ENCODE assay signal across 19 cellular contexts in the genomic region with DNA sequence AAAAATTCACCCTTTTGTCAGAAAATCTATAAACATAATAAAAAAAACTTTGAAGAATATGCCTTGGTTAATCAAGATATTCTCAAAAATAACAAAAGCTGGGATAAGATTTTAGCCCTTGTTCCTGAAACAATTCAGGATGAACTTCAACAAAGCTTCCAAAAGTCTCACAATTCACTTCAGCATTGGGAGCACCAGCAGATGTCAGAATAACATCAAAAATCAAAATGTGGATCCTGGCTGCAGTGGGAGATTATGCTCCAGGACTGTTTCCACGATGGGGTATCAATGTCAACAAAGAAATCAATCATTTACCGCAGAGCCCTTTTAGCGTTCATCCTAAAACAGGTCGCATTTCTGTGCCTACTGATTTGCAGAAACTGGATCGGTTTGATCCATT. TPM values are rescaled to one million over a fixed set of nuclear protein-coding genes. Genes with fewer than 3 reads are reported as not detected.
A peak's percentile ranks its signal among the peaks of the same experiment; 100 is the strongest.
DNase-seq lines count a peak whose midpoint lies in the region; ATAC-seq and TF ChIP-seq lines count a peak whose summit lies in the region.
"Had no signal": no experiment of that assay in that cellular context is flagged by ENCODE, and none has a peak within 500 bp of the region (broad histone marks: within the 10 kb centered on the region; RNA-seq: fewer than 3 reads in every experiment).

No MANE protein-coding gene starts in this region.

- H3K36me3 ChIP-seq in heart left ventricle: peaks cover 0 to 11% (median 3%) of the 10 kb centered on the region in 9 donors
- peaks cover 0 to under 1% of the 10 kb centered on the region in 2 donors for H3K36me3 ChIP-seq in psoas muscle (ENCODE audit: insufficient read depth in 1 of 2, low read depth in 1 of 2)

- no peak for TF ChIP-seq POLR2A in heart left ventricle (IDR thresholded peaks at IDR 0.05)

- DNase-seq in heart left ventricle (no peak), left ventricle myocardium superior (no peak), cerebellum (ENCODE audit: low spot score) (peak; percentile 35), inferior parietal cortex (ENCODE audit: extremely low spot score) (peak; percentile 12), psoas muscle (no peak), immature natural killer cell (no peak), NCI-H446 treated with DMSO at 0.1 percent for 48 hours (lab: John Stamatoyannopoulos, UW) (no peak)
- DNase-seq: AML-193, DMS79 treated with DMSO at 0.1 percent for 48 hours, GOT3, KG1, NCI-H1417 treated with DMSO at 0.1 percent for 48 hours, NCI-H187 treated with DMSO at 0.1 percent for 48 hours, NCI-H2227 treated with DMSO at 0.1 percent for 48 hours, NCI-H524, NCI-H82, SHP77 treated with DMSO at 0.1 percent for 48 hours had no signal

- peak in 8 of 12 donors; percentile 11 to 51 (median 30) for TF ChIP-seq CTCF in heart left ventricle (IDR thresholded peaks at IDR 0.05)
- peak; percentile 40 for TF ChIP-seq CTCF in psoas muscle (IDR thresholded peaks at IDR 0.05)

- H3K9me3 ChIP-seq in heart left ventricle (peaks cover 0 to 78% (median 29%) of the 10 kb centered on the region in 12 donors), psoas muscle (peaks cover 25% of the 10 kb centered on the region)

- H3K4me3 ChIP-seq in heart left ventricle (no peak overlapping the region), psoas muscle (no peak overlapping the region)

- peaks cover 26 to 34% (median 32%) of the 10 kb centered on the region in 3 donors for H3K36me3 Mint-ChIP-seq in immature natural killer cell

- H3K4me1 ChIP-seq in heart left ventricle (no peaks in the 10 kb centered on the region), psoas muscle (no peaks in the 10 kb centered on the region)

- H3K27ac Mint-ChIP-seq in immature natural killer cell: no peak overlapping the region

- intact Hi-C loops in heart left ventricle (cut with DNase I): loop anchor here in 4 of 10 donors (5.0 to 10.0 kb wide), 3 partner anchors 329 to 441 kb away; no protein-coding TSS in a partner anchor
- intact Hi-C loops in left ventricle myocardium superior (cut with micrococcal nuclease): no loop called here
- intact Hi-C loops in psoas muscle (cut with DNase I): loop anchor here in 1 of 2 donors (5.0 to 10.0 kb wide), 2 partner anchors 331 to 444 kb away; no protein-coding TSS in a partner anchor

- H3K27ac ChIP-seq in heart left ventricle (no peak overlapping the region), psoas muscle (no peak overlapping the region)
- H3K27ac ChIP-seq: 22Rv1 had no signal

- H3K4me1 Mint-ChIP-seq in immature natural killer cell: no peaks in the 10 kb centered on the region

- ATAC-seq in heart left ventricle (no peak), left ventricle myocardium superior (no peak), psoas muscle (no peak), HG03342 (IDR thresholded peaks at IDR 0.05; ENCODE audit: unreplicated experiment) (no peak)

- WGBS in heart left ventricle, 4 donors: 90 to 94% (median 92%) methylated on average over 5 of the region's 5 CpGs
- 67 to 86% (median 70%) methylated on average over 5 of the region's 5 CpGs for WGBS in psoas muscle, 3 donors

- H3K27me3 ChIP-seq in heart left ventricle: no peaks in the 10 kb centered on the region
- H3K27me3 ChIP-seq in psoas muscle (ENCODE audit: insufficient read depth in 3 of 3, low read length in 2 of 3): no peaks in the 10 kb centered on the region

- H3K9me3 Mint-ChIP-seq in immature natural killer cell: peaks cover 31 to 93% (median 64%) of the 10 kb centered on the region in 6 donors

- peaks cover 2 to 3% (median 2%) of the 10 kb centered on the region in 3 donors for H3K27me3 Mint-ChIP-seq in immature natural killer cell (ENCODE audit: low read depth in 3 of 3)

- H3K4me3 Mint-ChIP-seq in immature natural killer cell: no peak overlapping the region

RNA-seq across cellular contexts. Expression of a gene that starts 35.2 kb away (rescaled TPM):
- total RNA-seq in heart left ventricle (1 to 10 TPM in 5 of 9 donors, under 1 TPM in 4; 0.60 to 3.6 (median 1.0) TPM), left ventricle myocardium superior (1.5 TPM), cerebellum (15.1 TPM), psoas muscle (under 1 TPM; 0.83 to 0.96 (median 0.91) TPM)
- polyA plus RNA-seq in heart left ventricle (1 to 10 TPM in 1 of 2 donors, under 1 TPM in 1; 0.46 to 1.6 TPM), psoas muscle (1 to 10 TPM in 1 of 3 donors, under 1 TPM in 2; 0.63 to 1.6 (median 0.66) TPM), immature natural killer cell (1 to 10 TPM in 1 of 3 donors, under 1 TPM in 1, not detected in 1; 0.88 to 1.1 TPM)

RNA-seq across cellular contexts. Expression of a gene that starts 35.5 kb away (rescaled TPM):
- total RNA-seq in heart left ventricle (under 1 TPM in 2 of 9 donors, not detected in 7; 0.06 to 0.53 TPM), left ventricle myocardium superior (not detected), cerebellum (11.9 TPM), psoas muscle (not detected)
- polyA plus RNA-seq in heart left ventricle (not detected), psoas muscle (under 1 TPM in 1 of 3 donors, not detected in 2; 0.03 TPM), immature natural killer cell (not detected)

Comparison
In these comparisons a context has a peak if more than half of its experiments do, and no peak if none do; other contexts are left out.
1. DNase-seq: peak in cerebellum (single experiment) and inferior parietal cortex (single experiment); none in heart left ventricle (0 of 5), left ventricle myocardium superior (single experiment), psoas muscle (0 of 2), immature natural killer cell (0 of 3) and NCI-H446 treated with DMSO at 0.1 percent for 48 hours (single experiment).